In the genomic region with DNA sequence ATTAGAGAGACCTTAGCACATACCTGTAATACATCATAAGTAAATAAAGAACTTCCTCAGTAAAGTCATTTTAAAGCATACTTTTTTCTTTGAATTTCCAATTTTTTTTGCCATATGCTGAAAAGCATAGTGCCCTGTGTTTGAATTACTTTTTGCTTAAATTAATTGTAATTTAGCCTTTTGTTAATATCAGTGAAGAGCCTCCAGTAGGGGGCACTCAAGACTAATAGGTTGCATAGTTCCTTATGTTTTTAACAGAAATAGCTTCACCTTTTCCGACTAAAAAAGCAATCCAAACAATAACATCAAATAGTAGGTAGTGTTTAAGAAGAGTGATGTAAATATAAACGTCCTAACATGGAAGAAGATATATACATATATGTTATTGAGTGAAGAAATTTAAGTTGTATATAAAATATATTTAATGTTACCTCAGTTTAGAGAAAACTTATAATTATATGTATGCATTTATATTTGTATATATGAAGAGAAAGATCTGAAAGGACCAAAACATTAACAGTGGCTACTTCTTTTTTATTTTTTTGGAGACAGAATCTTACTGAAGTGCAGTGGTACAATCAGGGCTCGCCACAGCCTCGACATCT, we compare ENCODE assay signal across 9 cellular contexts. TPM values are rescaled to one million over a fixed set of nuclear protein-coding genes. Genes with fewer than 3 reads are reported as not detected.
DNase-seq lines count a peak whose midpoint lies in the region; ATAC-seq, FAIRE-seq and TF ChIP-seq lines count a peak whose summit lies in the region.
"Had no signal": no experiment of that assay in that cellular context is flagged by ENCODE, and none has a peak within 500 bp of the region (broad histone marks: within the 10 kb centered on the region; RNA-seq: fewer than 3 reads in every experiment).

No MANE protein-coding gene starts in this region.

- H3K9me3 ChIP-seq in heart left ventricle (no peaks in the 10 kb centered on the region), neural cell (ENCODE audit: low read length) (no peaks in the 10 kb centered on the region)

- intact Hi-C loops in heart left ventricle (cut with DNase I): loop anchor here (2.0 to 5.0 kb wide), 5 partner anchors 194 to 296 kb away; no protein-coding TSS in a partner anchor
- intact Hi-C loops in left ventricle myocardium superior (cut with micrococcal nuclease): loop anchor here (5.0 kb wide), 1 partner anchor 296 kb away; no protein-coding TSS in a partner anchor

- H3K36me3 Mint-ChIP-seq in T-cell: peaks cover 25% of the 10 kb centered on the region

- H3K27me3 Mint-ChIP-seq in T-cell: no peaks in the 10 kb centered on the region

- H2AFZ ChIP-seq in neural cell (ENCODE audit: low read depth, low read length): no peak overlapping the region

- no peaks in the 10 kb centered on the region for H4K20me1 ChIP-seq in neural cell (ENCODE audit: insufficient read depth)

- H3K4me2 ChIP-seq in neural cell (ENCODE audit: low read length): no peak overlapping the region

- no peak overlapping the region for H3K4me3 ChIP-seq in heart left ventricle
- no peak overlapping the region for H3K4me3 ChIP-seq in neural cell (ENCODE audit: low read length)

- TF ChIP-seq RAD21 in neural cell (conservative IDR thresholded peaks at IDR 0.05): peak; percentile 92

- no peaks in the 10 kb centered on the region for H3K9me2 ChIP-seq in neural cell (ENCODE audit: insufficient read depth, low read length)

- no peaks in the 10 kb centered on the region for H3K27me3 ChIP-seq in heart left ventricle
- no peaks in the 10 kb centered on the region for H3K27me3 ChIP-seq in neural cell (ENCODE audit: insufficient read depth, low read depth, low read length)

- no peak overlapping the region for H3K4me3 Mint-ChIP-seq in T-cell

- H3K27ac ChIP-seq in heart left ventricle (no peak overlapping the region), neural cell (ENCODE audit: low read length) (no peak overlapping the region)
- H3K27ac ChIP-seq: epithelial cell of prostate had no signal

- no peaks in the 10 kb centered on the region for H3F3A ChIP-seq in neural cell (ENCODE audit: insufficient read depth, low read length, poor library complexity, severe bottlenecking)

- CTCF ChIA-PET in T-cell (lab: Charles Lee): interaction anchor here (0.5 to 3.0 kb wide), 5 partner anchors 44 to 419 kb away, joined by 3 to 24 read pairs (median 3); no protein-coding TSS in a partner anchor

- POLR2A ChIA-PET in T-cell (lab: Charles Lee): interaction anchor here in 1 of 2 donors (0.8 kb wide), 1 partner anchor 294 kb away, joined by 3 read pairs; no protein-coding TSS in a partner anchor

- TF ChIP-seq EP300 in neural cell (conservative IDR thresholded peaks at IDR 0.05; ENCODE audit: poor library complexity, severe bottlenecking): no peak

- peak; percentile 50 to 83 (median 72) for TF ChIP-seq CTCF in heart left ventricle (IDR thresholded peaks at IDR 0.05)
- TF ChIP-seq CTCF in neural cell (IDR thresholded peaks at IDR 0.05; ENCODE audit: poor library complexity, severe bottlenecking): peak; percentile 87

- H3K36me3 ChIP-seq in heart left ventricle (peaks cover 0 to 93% (median 43%) of the 10 kb centered on the region in 9 donors), neural cell (ENCODE audit: insufficient read depth, low read length) (no peaks in the 10 kb centered on the region)

- peaks cover 0 to 6% (median 2%) of the 10 kb centered on the region in 3 donors for H3K4me1 Mint-ChIP-seq in T-cell

- WGBS in heart left ventricle, 4 donors: 47 to 53% (median 51%) methylated on average over 4 of the region's 4 CpGs

- FAIRE-seq in endometrium (lab: Jason Lieb, UNC): peak; percentile 78

- H3K9me3 Mint-ChIP-seq in T-cell: no peaks in the 10 kb centered on the region

- H3K4me1 ChIP-seq in heart left ventricle: no peaks in the 10 kb centered on the region

- H3K79me2 ChIP-seq in neural cell (replicated peaks; ENCODE audit: insufficient read depth, low read length): no peaks in the 10 kb centered on the region

- no peak for ATAC-seq in heart left ventricle
- ATAC-seq in left ventricle myocardium superior: no peak
- no peak for ATAC-seq in T-cell (replicated peaks in 1 of 4)
- no peak for ATAC-seq in HG02840 (IDR thresholded peaks at IDR 0.05; ENCODE audit: low FRiP score, unreplicated experiment)
- no peak for ATAC-seq in GM18517 (IDR thresholded peaks at IDR 0.05; ENCODE audit: unreplicated experiment)

- no peak overlapping the region for H3K9ac ChIP-seq in neural cell (ENCODE audit: low read length)

- no peak overlapping the region for H3K27ac Mint-ChIP-seq in T-cell

- DNase-seq in heart left ventricle (peak in 1 of 5 donors; percentile 12), left ventricle myocardium superior (no peak), NAMALWA (ENCODE audit: low spot score) (peak; percentile 79), T-cell (peak in 19 of 34 experiments; percentile 5 to 51 (median 21))

- no peak for TF ChIP-seq POLR2A in heart left ventricle (IDR thresholded peaks at IDR 0.05)

TF ChIP-seq in neural cell, 6 proteins besides CTCF, POLR2A, EP300 and RAD21:
- TF ChIP-seq SMC3 (conservative IDR thresholded peaks at IDR 0.05; ENCODE audit: poor library complexity): peak; percentile 94
- TF ChIP-seq POLR2AphosphoS5 (IDR thresholded peaks at IDR 0.05): no peak
TF ChIP-seq in neural cell: peak in this region for 1.

RNA-seq across cellular contexts. Expression of a gene that starts 18.6 kb away (rescaled TPM):
- total RNA-seq in heart left ventricle: 10 to 100 TPM; 17.1 to 48.9 (median 39.6) TPM
- 10 to 100 TPM; 20.8 to 41.1 TPM for polyA plus RNA-seq in heart left ventricle
- total RNA-seq in left ventricle myocardium superior: 39.4 TPM
- 10 to 100 TPM; 10.9 to 28.4 (median 18.1) TPM for total RNA-seq in T-cell
- 17.8 and 25.1 TPM in 2 replicates for polyA plus RNA-seq in neural cell
- polyA minus RNA-seq in neural cell: 14.2 and 15.6 TPM in 2 replicates

RNA-seq across cellular contexts. Expression of a gene that starts 19.2 kb away (rescaled TPM):
- total RNA-seq in heart left ventricle (under 1 TPM in 6 of 9 donors, not detected in 3; 0.08 to 0.36 (median 0.12) TPM), left ventricle myocardium superior (0.15 TPM), T-cell (1 to 10 TPM in 1 of 5 donors, under 1 TPM in 4; 0.59 to 1.2 (median 0.73) TPM)
- polyA plus RNA-seq in heart left ventricle (under 1 TPM; 0.04 to 0.08 TPM), neural cell (0.90 and 1.4 TPM in 2 replicates)
- polyA minus RNA-seq in neural cell: 0.69 and 0.97 TPM in 2 replicates

RNA-seq across cellular contexts. Expression of a gene that starts 44.6 kb away (rescaled TPM):
- 1 to 10 TPM in 3 of 9 donors, under 1 TPM in 6; 0.20 to 4.0 (median 0.50) TPM for total RNA-seq in heart left ventricle
- 1 to 10 TPM in 1 of 2 donors, under 1 TPM in 1; 0.30 to 1.0 TPM for polyA plus RNA-seq in heart left ventricle
- 3.2 TPM for total RNA-seq in left ventricle myocardium superior
- under 1 TPM in 1 of 5 donors, not detected in 4; 0.03 TPM for total RNA-seq in T-cell
- polyA plus RNA-seq in neural cell: 31.9 and 39.5 TPM in 2 replicates
- 61.1 and 67.3 TPM in 2 replicates for polyA minus RNA-seq in neural cell
